Comparison of ENCODE assay signal across 8 cellular contexts in the genomic region with DNA sequence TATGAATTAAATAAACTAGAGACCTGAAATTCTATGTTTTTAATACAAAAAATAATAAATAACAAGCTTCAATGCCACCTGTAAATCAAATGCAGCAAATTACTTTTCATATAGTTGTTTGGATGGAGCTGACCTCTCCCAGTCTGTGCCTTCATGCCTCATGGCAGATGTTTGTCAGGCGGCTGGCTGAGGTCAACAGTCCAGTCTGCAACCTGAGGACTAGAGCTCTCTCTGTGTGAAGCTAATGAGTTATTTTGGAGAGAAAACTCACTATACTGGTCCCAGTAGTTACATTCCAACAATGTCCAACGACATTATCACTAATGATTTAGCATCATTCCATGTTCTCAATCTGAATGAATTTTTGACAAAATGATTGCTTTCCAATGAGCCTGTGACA.
"Had no signal": no experiment of that assay in that cellular context is flagged by ENCODE, and none has a peak within 500 bp of the region (broad histone marks: within the 10 kb centered on the region; RNA-seq: fewer than 3 reads in every experiment).

No MANE protein-coding gene starts in this region.

- H3K9me3 ChIP-seq: HAP-1 had no signal

- H3K4me3 ChIP-seq: GM23338, HAP-1 had no signal

- H3K9ac ChIP-seq: KMS-11 had no signal

- H3K27ac ChIP-seq: KMS-11 had no signal

- H3K36me3 ChIP-seq: HAP-1 had no signal

- DNase-seq: H7, HFFc6, Karpas-422, KBM-7 had no signal

- ATAC-seq: GM23338, HCT116 had no signal

- H3K4me2 ChIP-seq: GM23338, KMS-11 had no signal

- H3K4me1 ChIP-seq: HAP-1 had no signal
